1 cellular context compared by ENCODE assay signal in the genomic region with DNA sequence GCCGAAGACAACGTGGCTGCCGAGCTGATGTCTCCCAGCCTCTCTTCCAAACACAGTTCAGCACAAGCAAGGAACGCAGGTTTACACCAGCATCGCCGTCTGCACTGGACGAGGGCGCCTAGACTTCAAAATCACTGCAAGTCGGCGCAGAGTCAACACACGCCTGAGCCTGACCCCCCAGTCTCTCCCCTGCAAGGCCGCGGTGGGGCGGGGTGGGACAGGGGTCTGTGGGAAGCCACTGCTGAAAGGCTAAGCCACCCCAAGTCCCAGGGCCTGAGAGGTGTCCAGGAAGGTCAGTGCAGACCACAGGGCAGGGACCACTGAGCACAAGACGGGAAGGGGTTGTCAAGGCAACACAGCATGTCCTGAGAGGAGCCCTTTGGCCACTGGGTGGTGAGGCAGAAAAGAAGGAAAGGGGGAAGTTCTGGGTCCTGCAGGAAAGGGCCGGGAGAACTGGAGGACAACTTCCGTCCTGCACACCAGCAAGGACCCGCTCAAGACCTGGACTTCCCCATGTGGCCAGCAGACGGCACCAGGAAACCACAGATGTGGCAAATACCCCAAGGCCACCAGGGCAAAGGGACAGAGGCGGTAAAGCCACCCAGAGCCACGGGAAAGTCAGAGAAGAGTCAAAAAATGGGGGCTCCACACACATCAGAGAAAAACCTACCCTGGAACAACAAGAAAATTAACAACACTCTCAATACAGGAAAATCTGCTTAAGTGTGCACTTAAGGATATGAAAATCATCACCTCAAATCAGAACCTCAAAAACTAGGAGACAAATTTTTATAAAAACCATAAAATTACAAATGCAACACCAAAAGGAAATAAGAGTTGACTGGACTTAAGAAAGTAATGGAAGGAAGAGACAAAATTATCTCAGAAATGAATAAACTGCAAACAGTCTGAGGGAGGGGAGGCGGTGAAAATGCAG.
TF ChIP-seq lines count a peak whose summit lies in the region.

No MANE protein-coding gene starts in this region.

TF ChIP-seq in HepG2, 621 proteins besides CTCF, POLR2A, EP300 and RAD21 (continued from another document and continues in another):
- TF ChIP-seq U2AF2 (IDR thresholded peaks at IDR 0.05; ENCODE audit: low read depth, low read length) (no peak), TCF12 (IDR thresholded peaks at IDR 0.05) (no peak), TCF12 (CRISPR knock-in tag; IDR thresholded peaks at IDR 0.05) (no peak), NFE2L2 (IDR thresholded peaks at IDR 0.05; ENCODE audit: low read length) (no peak), SMYD3 (CRISPR knock-in tag; IDR thresholded peaks at IDR 0.05) (no peak), ZNF839 (CRISPR knock-in tag; IDR thresholded peaks at IDR 0.05; ENCODE audit: borderline replicate concordance) (0 out of 2 replicates have a peak, but pooled peaks have one; percentile 19), IRX3 (CRISPR knock-in tag; IDR thresholded peaks at IDR 0.05; ENCODE audit: borderline replicate concordance, low read depth) (no peak), SRSF1 (optimal IDR thresholded peaks at IDR 0.05; ENCODE audit: low read depth, low read length) (no peak), POGZ (CRISPR knock-in tag; IDR thresholded peaks at IDR 0.05) (0 out of 2 replicates have a peak, but pooled peaks have one; percentile 22), KLF13 (CRISPR knock-in tag; IDR thresholded peaks at IDR 0.05) (no peak), TBP (CRISPR knock-in tag; IDR thresholded peaks at IDR 0.05) (no peak), PRMT3 (CRISPR knock-in tag; IDR thresholded peaks at IDR 0.05; ENCODE audit: borderline replicate concordance, low read depth) (no peak), FOXP1 (IDR thresholded peaks at IDR 0.05) (no peak), FOXP1 (CRISPR knock-in tag; IDR thresholded peaks at IDR 0.05) (no peak), ZNF121 (CRISPR knock-in tag; IDR thresholded peaks at IDR 0.05) (no peak), ZNF382 (CRISPR knock-in tag; IDR thresholded peaks at IDR 0.05; ENCODE audit: borderline replicate concordance) (no peak), SALL1 (CRISPR knock-in tag; IDR thresholded peaks at IDR 0.05) (no peak), FOSL1 (CRISPR knock-in tag; IDR thresholded peaks at IDR 0.05; ENCODE audit: borderline replicate concordance) (no peak), MAFG (CRISPR knock-in tag; IDR thresholded peaks at IDR 0.05) (no peak), ISL2 (CRISPR knock-in tag; IDR thresholded peaks at IDR 0.05) (no peak), ELF4 (CRISPR knock-in tag; IDR thresholded peaks at IDR 0.05; ENCODE audit: borderline replicate concordance) (no peak), CENPT (CRISPR knock-in tag; IDR thresholded peaks at IDR 0.05; ENCODE audit: low read depth) (no peak), ZFP82 (CRISPR knock-in tag; IDR thresholded peaks at IDR 0.05; ENCODE audit: borderline replicate concordance) (no peak), ZEB1 (IDR thresholded peaks at IDR 0.05; ENCODE audit: insufficient replicate concordance, low read depth) (no peak), SCMH1 (CRISPR knock-in tag; IDR thresholded peaks at IDR 0.05; ENCODE audit: borderline replicate concordance) (no peak), JUND (CRISPR knock-in tag; IDR thresholded peaks at IDR 0.05) (no peak), FOXK2 (IDR thresholded peaks at IDR 0.05) (no peak), ARNT (IDR thresholded peaks at IDR 0.05) (no peak), ZSCAN30 (CRISPR knock-in tag; IDR thresholded peaks at IDR 0.05) (no peak), HNRNPL (IDR thresholded peaks at IDR 0.05; ENCODE audit: low read depth, low read length) (no peak), MXD4 (CRISPR knock-in tag; IDR thresholded peaks at IDR 0.05) (no peak), ZNF766 (CRISPR knock-in tag; IDR thresholded peaks at IDR 0.05; ENCODE audit: borderline replicate concordance) (no peak), ZNF749 (CRISPR knock-in tag; IDR thresholded peaks at IDR 0.05; ENCODE audit: borderline replicate concordance) (no peak), SP5 (CRISPR knock-in tag; IDR thresholded peaks at IDR 0.05; ENCODE audit: borderline replicate concordance, low read depth) (no peak), IKZF1 (IDR thresholded peaks at IDR 0.05) (no peak), RARA (CRISPR knock-in tag; IDR thresholded peaks at IDR 0.05) (no peak)
- TF ChIP-seq, protein P1, sequence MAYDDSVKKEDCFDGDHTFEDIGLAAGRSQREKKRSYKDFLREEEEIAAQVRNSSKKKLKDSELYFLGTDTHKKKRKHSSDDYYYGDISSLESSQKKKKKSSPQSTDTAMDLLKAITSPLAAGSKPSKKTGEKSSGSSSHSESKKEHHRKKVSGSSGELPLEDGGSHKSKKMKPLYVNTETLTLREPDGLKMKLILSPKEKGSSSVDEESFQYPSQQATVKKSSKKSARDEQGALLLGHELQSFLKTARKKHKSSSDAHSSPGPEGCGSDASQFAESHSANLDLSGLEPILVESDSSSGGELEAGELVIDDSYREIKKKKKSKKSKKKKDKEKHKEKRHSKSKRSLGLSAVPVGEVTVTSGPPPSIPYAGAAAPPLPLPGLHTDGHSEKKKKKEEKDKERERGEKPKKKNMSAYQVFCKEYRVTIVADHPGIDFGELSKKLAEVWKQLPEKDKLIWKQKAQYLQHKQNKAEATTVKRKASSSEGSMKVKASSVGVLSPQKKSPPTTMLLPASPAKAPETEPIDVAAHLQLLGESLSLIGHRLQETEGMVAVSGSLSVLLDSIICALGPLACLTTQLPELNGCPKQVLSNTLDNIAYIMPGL (CRISPR knock-in tag; IDR thresholded peaks at IDR 0.05; ENCODE audit: borderline replicate concordance in 1 of 2, low read depth in 1 of 2) = peak; percentile 52 to 61; a peak in 2 of 4 replicates
- TF ChIP-seq, protein P2, sequence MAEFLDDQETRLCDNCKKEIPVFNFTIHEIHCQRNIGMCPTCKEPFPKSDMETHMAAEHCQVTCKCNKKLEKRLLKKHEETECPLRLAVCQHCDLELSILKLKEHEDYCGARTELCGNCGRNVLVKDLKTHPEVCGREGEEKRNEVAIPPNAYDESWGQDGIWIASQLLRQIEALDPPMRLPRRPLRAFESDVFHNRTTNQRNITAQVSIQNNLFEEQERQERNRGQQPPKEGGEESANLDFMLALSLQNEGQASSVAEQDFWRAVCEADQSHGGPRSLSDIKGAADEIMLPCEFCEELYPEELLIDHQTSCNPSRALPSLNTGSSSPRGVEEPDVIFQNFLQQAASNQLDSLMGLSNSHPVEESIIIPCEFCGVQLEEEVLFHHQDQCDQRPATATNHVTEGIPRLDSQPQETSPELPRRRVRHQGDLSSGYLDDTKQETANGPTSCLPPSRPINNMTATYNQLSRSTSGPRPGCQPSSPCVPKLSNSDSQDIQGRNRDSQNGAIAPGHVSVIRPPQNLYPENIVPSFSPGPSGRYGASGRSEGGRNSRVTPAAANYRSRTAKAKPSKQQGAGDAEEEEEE (CRISPR knock-in tag; IDR thresholded peaks at IDR 0.05; ENCODE audit: borderline replicate concordance) = no peak
- TF ChIP-seq, protein P3, sequence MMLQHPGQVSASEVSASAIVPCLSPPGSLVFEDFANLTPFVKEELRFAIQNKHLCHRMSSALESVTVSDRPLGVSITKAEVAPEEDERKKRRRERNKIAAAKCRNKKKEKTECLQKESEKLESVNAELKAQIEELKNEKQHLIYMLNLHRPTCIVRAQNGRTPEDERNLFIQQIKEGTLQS (CRISPR knock-in tag; IDR thresholded peaks at IDR 0.05) = 0 out of 2 replicates have a peak, but pooled peaks have one; percentile 9
- TF ChIP-seq, protein P4, sequence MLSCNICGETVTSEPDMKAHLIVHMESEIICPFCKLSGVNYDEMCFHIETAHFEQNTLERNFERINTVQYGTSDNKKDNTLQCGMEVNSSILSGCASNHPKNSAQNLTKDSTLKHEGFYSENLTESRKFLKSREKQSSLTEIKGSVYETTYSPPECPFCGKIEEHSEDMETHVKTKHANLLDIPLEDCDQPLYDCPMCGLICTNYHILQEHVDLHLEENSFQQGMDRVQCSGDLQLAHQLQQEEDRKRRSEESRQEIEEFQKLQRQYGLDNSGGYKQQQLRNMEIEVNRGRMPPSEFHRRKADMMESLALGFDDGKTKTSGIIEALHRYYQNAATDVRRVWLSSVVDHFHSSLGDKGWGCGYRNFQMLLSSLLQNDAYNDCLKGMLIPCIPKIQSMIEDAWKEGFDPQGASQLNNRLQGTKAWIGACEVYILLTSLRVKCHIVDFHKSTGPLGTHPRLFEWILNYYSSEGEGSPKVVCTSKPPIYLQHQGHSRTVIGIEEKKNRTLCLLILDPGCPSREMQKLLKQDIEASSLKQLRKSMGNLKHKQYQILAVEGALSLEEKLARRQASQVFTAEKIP (CRISPR knock-in tag; IDR thresholded peaks at IDR 0.05; ENCODE audit: borderline replicate concordance) = no peak
- TF ChIP-seq, protein P5, sequence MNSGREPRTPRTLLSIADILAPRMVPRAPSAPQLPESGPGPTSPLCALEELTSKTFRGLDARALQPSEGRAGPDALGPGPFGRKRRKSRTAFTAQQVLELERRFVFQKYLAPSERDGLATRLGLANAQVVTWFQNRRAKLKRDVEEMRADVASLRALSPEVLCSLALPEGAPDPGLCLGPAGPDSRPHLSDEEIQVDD (CRISPR knock-in tag; IDR thresholded peaks at IDR 0.05; ENCODE audit: borderline replicate concordance) = no peak
- TF ChIP-seq, protein P6, sequence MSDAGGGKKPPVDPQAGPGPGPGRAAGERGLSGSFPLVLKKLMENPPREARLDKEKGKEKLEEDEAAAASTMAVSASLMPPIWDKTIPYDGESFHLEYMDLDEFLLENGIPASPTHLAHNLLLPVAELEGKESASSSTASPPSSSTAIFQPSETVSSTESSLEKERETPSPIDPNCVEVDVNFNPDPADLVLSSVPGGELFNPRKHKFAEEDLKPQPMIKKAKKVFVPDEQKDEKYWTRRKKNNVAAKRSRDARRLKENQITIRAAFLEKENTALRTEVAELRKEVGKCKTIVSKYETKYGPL (CRISPR knock-in tag; IDR thresholded peaks at IDR 0.05) = no peak
- TF ChIP-seq, protein P7, sequence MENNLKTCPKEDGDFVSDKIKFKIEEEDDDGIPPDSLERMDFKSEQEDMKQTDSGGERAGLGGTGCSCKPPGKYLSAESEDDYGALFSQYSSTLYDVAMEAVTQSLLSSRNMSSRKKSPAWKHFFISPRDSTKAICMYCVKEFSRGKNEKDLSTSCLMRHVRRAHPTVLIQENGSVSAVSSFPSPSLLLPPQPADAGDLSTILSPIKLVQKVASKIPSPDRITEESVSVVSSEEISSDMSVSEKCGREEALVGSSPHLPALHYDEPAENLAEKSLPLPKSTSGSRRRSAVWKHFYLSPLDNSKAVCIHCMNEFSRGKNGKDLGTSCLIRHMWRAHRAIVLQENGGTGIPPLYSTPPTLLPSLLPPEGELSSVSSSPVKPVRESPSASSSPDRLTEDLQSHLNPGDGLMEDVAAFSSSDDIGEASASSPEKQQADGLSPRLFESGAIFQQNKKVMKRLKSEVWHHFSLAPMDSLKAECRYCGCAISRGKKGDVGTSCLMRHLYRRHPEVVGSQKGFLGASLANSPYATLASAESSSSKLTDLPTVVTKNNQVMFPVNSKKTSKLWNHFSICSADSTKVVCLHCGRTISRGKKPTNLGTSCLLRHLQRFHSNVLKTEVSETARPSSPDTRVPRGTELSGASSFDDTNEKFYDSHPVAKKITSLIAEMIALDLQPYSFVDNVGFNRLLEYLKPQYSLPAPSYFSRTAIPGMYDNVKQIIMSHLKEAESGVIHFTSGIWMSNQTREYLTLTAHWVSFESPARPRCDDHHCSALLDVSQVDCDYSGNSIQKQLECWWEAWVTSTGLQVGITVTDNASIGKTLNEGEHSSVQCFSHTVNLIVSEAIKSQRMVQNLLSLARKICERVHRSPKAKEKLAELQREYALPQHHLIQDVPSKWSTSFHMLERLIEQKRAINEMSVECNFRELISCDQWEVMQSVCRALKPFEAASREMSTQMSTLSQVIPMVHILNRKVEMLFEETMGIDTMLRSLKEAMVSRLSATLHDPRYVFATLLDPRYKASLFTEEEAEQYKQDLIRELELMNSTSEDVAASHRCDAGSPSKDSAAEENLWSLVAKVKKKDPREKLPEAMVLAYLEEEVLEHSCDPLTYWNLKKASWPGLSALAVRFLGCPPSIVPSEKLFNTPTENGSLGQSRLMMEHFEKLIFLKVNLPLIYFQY (CRISPR knock-in tag; IDR thresholded peaks at IDR 0.05; ENCODE audit: borderline replicate concordance) = no peak
- TF ChIP-seq, protein P8, sequence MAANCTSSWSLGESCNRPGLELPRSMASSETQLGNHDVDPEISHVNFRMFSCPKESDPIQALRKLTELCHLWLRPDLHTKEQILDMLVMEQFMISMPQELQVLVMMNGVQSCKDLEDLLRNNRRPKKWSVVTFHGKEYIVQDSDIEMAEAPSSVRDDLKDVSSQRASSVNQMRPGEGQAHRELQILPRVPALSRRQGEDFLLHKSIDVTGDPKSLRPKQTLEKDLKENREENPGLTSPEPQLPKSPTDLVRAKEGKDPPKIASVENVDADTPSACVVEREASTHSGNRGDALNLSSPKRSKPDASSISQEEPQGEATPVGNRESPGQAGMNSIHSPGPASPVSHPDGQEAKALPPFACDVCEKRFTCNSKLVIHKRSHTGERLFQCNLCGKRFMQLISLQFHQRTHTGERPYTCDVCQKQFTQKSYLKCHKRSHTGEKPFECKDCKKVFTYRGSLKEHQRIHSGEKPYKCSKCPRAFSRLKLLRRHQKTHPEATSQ (CRISPR knock-in tag; IDR thresholded peaks at IDR 0.05; ENCODE audit: borderline replicate concordance) = no peak
- TF ChIP-seq, protein P9, sequence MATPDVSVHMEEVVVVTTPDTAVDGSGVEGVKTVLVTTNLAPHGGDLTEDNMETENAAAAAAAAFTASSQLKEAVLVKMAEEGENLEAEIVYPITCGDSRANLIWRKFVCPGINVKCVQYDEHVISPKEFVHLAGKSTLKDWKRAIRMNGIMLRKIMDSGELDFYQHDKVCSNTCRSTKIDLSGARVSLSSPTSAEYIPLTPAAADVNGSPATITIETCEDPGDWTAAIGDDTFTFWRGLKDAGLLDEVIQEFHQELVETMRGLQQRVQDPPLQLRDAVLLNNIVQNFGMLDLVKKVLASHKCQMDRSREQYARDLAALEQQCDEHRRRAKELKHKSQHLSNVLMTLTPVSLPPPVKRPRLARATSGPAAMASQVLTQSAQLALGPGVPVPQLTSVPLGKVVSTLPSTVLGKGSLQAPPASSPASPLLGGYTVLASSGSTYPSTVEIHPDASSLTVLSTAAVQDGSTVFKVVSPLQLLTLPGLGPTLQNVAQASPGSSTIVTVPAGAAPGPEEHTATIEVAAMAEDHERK (CRISPR knock-in tag; IDR thresholded peaks at IDR 0.05; ENCODE audit: low read depth) = no peak
- TF ChIP-seq, protein P10, sequence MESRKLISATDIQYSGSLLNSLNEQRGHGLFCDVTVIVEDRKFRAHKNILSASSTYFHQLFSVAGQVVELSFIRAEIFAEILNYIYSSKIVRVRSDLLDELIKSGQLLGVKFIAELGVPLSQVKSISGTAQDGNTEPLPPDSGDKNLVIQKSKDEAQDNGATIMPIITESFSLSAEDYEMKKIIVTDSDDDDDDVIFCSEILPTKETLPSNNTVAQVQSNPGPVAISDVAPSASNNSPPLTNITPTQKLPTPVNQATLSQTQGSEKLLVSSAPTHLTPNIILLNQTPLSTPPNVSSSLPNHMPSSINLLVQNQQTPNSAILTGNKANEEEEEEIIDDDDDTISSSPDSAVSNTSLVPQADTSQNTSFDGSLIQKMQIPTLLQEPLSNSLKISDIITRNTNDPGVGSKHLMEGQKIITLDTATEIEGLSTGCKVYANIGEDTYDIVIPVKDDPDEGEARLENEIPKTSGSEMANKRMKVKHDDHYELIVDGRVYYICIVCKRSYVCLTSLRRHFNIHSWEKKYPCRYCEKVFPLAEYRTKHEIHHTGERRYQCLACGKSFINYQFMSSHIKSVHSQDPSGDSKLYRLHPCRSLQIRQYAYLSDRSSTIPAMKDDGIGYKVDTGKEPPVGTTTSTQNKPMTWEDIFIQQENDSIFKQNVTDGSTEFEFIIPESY (CRISPR knock-in tag; IDR thresholded peaks at IDR 0.05) = peak; percentile 97
